8 cellular contexts compared by ENCODE assay signal in the genomic region with DNA sequence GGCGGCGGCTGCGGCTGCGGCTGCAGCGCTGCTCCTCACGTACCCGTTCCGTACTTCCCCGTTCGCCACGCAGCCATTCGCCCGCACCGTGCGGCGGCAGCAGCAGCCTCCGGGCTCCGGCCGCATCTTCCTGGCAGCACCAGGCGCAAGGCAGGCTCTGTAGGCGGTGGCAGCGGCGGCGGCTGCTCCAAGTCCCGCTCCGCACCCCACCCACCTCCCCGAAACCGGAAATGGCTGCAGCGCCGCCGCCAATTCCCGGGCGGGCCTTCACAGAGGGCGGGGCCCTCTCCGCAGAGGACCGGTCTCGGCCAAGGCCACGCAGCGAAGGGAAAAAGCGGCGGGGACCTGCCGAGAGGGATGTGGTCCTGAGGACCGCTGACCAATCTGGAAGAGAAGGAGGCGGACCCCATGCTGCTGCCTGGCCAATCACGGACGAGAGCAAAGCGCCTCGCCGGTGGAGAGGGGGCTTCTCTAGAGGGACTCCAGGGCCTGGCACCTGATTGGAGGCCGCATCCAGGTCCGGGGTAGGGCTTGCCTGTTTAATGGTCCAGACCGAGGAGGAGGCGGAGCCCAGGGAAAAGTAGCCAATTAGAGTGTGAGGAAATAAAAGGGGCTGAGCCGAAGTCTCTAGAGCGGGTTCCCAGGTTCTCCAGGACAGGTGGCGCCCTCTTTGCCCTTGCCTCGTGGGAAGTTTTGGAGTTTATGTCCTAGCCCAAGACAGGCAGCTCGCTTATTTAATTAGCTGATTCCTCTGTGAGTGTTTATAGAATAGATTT. TPM values are rescaled to one million over a fixed set of nuclear protein-coding genes. Genes with fewer than 3 reads are reported as not detected.
DNase-seq lines count a peak whose midpoint lies in the region; ATAC-seq and TF ChIP-seq lines count a peak whose summit lies in the region.

A gene with protein sequence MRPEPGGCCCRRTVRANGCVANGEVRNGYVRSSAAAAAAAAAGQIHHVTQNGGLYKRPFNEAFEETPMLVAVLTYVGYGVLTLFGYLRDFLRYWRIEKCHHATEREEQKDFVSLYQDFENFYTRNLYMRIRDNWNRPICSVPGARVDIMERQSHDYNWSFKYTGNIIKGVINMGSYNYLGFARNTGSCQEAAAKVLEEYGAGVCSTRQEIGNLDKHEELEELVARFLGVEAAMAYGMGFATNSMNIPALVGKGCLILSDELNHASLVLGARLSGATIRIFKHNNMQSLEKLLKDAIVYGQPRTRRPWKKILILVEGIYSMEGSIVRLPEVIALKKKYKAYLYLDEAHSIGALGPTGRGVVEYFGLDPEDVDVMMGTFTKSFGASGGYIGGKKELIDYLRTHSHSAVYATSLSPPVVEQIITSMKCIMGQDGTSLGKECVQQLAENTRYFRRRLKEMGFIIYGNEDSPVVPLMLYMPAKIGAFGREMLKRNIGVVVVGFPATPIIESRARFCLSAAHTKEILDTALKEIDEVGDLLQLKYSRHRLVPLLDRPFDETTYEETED (minus strand): TSS at position 184 of the 776 bp plus-strand sequence. CDS start 58 bp downstream, at position 126.

- H3K27ac Mint-ChIP-seq in activated naive CD4-positive, alpha-beta T cell treated with anti-CD3 and anti-CD28 coated beads, Interleukin-2, amount 50 U/mL, for 72 hours: peak within 1 kb of the TSS; percentile 85 to 96

- peak; percentile 67 for TF ChIP-seq POLR2A in GM10847 (IDR thresholded peaks at IDR 0.05; ENCODE audit: extremely low read depth, insufficient read length)

- peak within 1 kb of the TSS; percentile 76 for H3K27ac ChIP-seq in temporal lobe (ENCODE audit: low read depth, low read length)

- peaks cover 11 to 20% of the 10 kb centered on the region in 2 donors for H3K36me3 Mint-ChIP-seq in activated naive CD4-positive, alpha-beta T cell treated with anti-CD3 and anti-CD28 coated beads, Interleukin-2, amount 50 U/mL, for 72 hours

- DNase-seq in NCI-H1092 treated with DMSO at 0.1 percent for 48 hours (lab: John Stamatoyannopoulos, UW): peak; percentile 99
- peak; percentile 76 for DNase-seq in SKM-1 (lab: John Stamatoyannopoulos, UW; ENCODE audit: unreplicated experiment)
- DNase-seq in activated naive CD4-positive, alpha-beta T cell treated with anti-CD3 and anti-CD28 coated beads, Interleukin-2, amount 50 U/mL, for 72 hours (ENCODE audit: low spot score in 2 of 2): peak; percentile 91 to 96
- DNase-seq in glomerular endothelial cell (ENCODE audit: extremely low read depth, low read depth, low spot score): peak; percentile 92
- peak; percentile 99 for DNase-seq in occipital lobe (lab: John Stamatoyannopoulos, UW)

- peak; percentile 93 for ATAC-seq in HG02623 (IDR thresholded peaks at IDR 0.05; ENCODE audit: unreplicated experiment)
- peak; percentile 94 to 98 for ATAC-seq in activated naive CD4-positive, alpha-beta T cell treated with anti-CD3 and anti-CD28 coated beads, Interleukin-2, amount 50 U/mL, for 72 hours

- H3K9me3 Mint-ChIP-seq in activated naive CD4-positive, alpha-beta T cell treated with anti-CD3 and anti-CD28 coated beads, Interleukin-2, amount 50 U/mL, for 72 hours: no peaks in the 10 kb centered on the region

RNA-seq across cellular contexts. Expression of the gene that starts here (rescaled TPM):
- total RNA-seq in activated naive CD4-positive, alpha-beta T cell treated with anti-CD3 and anti-CD28 coated beads, Interleukin-2, amount 50 U/mL, for 72 hours: 10 to 100 TPM; 18.8 to 25.8 TPM
- total RNA-seq in glomerular endothelial cell (42.6 and 60.3 TPM in 2 replicates), occipital lobe (29.2 TPM), temporal lobe (22.4 TPM)

Comparison
In these comparisons a context has a peak if more than half of its experiments do, and no peak if none do; other contexts are left out.
1. Peak in every context shown above with its lines: DNase-seq, ATAC-seq and H3K27ac ChIP-seq.